11 cellular contexts compared by ENCODE assay signal in genomic region chr17:50219939-50220465, GRCh38. TPM values are rescaled to one million over a fixed set of nuclear protein-coding genes. Genes with fewer than 3 reads are reported as not detected.
A peak's percentile ranks its signal among the peaks of the same experiment; 100 is the strongest.
DNase-seq lines count a peak whose midpoint lies in the region; ATAC-seq and TF ChIP-seq lines count a peak whose summit lies in the region.
"Had no signal": no experiment of that assay in that cellular context is flagged by ENCODE, and none has a peak within 500 bp of the region (broad histone marks: within the 10 kb centered on the region; RNA-seq: fewer than 3 reads in every experiment).

No MANE protein-coding gene starts in this region.

- no peaks in the 10 kb centered on the region for H3K36me3 Mint-ChIP-seq in brain
- H3K36me3 Mint-ChIP-seq: T-cell had no signal

- H3K27ac ChIP-seq in HCT116 (ENCODE audit: low read depth, low read length) (no peak overlapping the region), stomach smooth muscle (ENCODE audit: low read length) (peak overlapping the region; percentile 56)

- no peak overlapping the region for H3K4me3 ChIP-seq in HCT116 (replicated peaks in 1 of 2; ENCODE audit: low read depth in 1 of 2, low read length in 2 of 2)
- no peak overlapping the region for H3K4me3 ChIP-seq in stomach smooth muscle (ENCODE audit: low read length in 2 of 2)

- POLR2A ChIA-PET in HCT116 (lab: Charles Lee), result interaction anchor here (0.6 to 1.3 kb wide), 4 partner anchors 10 to 87 kb away, joined by 3 to 5 read pairs (median 4); no protein-coding TSS in a partner anchor

- no peaks in the 10 kb centered on the region for H3K36me3 ChIP-seq in HCT116 (ENCODE audit: control insufficient read depth in 1 of 2, insufficient read depth in 2 of 2, low read length in 2 of 2)
- H3K36me3 ChIP-seq in stomach smooth muscle (ENCODE audit: control insufficient read depth in 2 of 2, insufficient read depth in 2 of 2, low read length in 2 of 2), result no peaks in the 10 kb centered on the region

- DNase-seq in HCT116 (ENCODE audit: low read depth, low spot score), result no peak
- DNase-seq in islet precursor cell, result peak; percentile 85
- no peak for DNase-seq in foreskin melanocyte
- DNase-seq in activated CD4-positive, alpha-beta T cell treated with anti-CD3 and anti-CD28 coated beads, Interleukin-2, amount 50 U/mL, for 4 hours, result no peak
- DNase-seq: activated T-cell treated with anti-CD3 and anti-CD28 coated beads, Interleukin-2, amount 50 U/mL, for 24 hours; T-cell had no signal

- TF ChIP-seq CTCF in HCT116 (IDR thresholded peaks at IDR 0.05 in 2 of 3, conservative IDR thresholded peaks at IDR 0.05 in 1 of 3; ENCODE audit: borderline replicate concordance in 1 of 3, insufficient read depth in 1 of 3, low read depth in 2 of 3, low read length in 2 of 3) (no peak), brain (conservative IDR thresholded peaks at IDR 0.05) (no peak)

- no peaks in the 10 kb centered on the region for H3K9me2 ChIP-seq in HCT116 (ENCODE audit: insufficient read depth)

- peaks cover 45% of the 10 kb centered on the region for H3K4me1 Mint-ChIP-seq in brain
- H3K4me1 Mint-ChIP-seq: T-cell had no signal

- H3K9ac ChIP-seq in HCT116 (ENCODE audit: low read length) (no peak overlapping the region), stomach smooth muscle (ENCODE audit: low read length in 2 of 2) (peak overlapping the region in 1 of 2 donors; percentile 29)

- no peak for TF ChIP-seq POLR2A in HCT116 (IDR thresholded peaks at IDR 0.05; ENCODE audit: borderline replicate concordance, extremely low read depth, insufficient read depth, insufficient read length)

- no TSS peak for BruUV-seq in HCT116 (replicated peaks; lab: Mats Ljungman, UMichigan)

- H3K27me3 ChIP-seq in HCT116 (ENCODE audit: insufficient read depth, low read length), result no peaks in the 10 kb centered on the region
- no peaks in the 10 kb centered on the region for H3K27me3 ChIP-seq in stomach smooth muscle (ENCODE audit: control insufficient read depth in 1 of 2, insufficient read depth in 2 of 2, low read length in 2 of 2)

- H2AFZ ChIP-seq in HCT116 (ENCODE audit: low read depth, low read length, poor library complexity, severe bottlenecking), result peak overlapping the region; percentile 91

- intact Hi-C loops in HCT116 (cut with micrococcal nuclease), result no loop called here

- no peak for TF ChIP-seq RAD21 in HCT116 (IDR thresholded peaks at IDR 0.05; ENCODE audit: low read depth)

- H3K9me3 Mint-ChIP-seq in brain, result peaks cover 0 to 11% (median 7%) of the 10 kb centered on the region in 5 experiments

- no peaks in the 10 kb centered on the region for H4K20me1 ChIP-seq in HCT116 (ENCODE audit: insufficient read depth)

- RAD21 ChIA-PET in HCT116 (lab: Charles Lee; ENCODE audit: low non-redundant PET in 1 of 2, low total read pairs in 2 of 2, uncharacterized antibody in 2 of 2, unreplicated experiment in 2 of 2), result no interaction called here

- peak overlapping the region in 1 of 5 experiments; percentile 43 for H3K4me3 Mint-ChIP-seq in brain
- H3K4me3 Mint-ChIP-seq: activated T-cell treated with anti-CD3 and anti-CD28 coated beads, Interleukin-2, amount 50 U/mL, for 24 hours; T-cell had no signal

- H3K9me3 ChIP-seq in HCT116 (ENCODE audit: control insufficient read depth in 1 of 2, insufficient read depth in 1 of 2, low read depth in 1 of 2, low read length in 2 of 2) (no peaks in the 10 kb centered on the region), stomach smooth muscle (ENCODE audit: control insufficient read depth in 2 of 2, low read length in 2 of 2) (no peaks in the 10 kb centered on the region)

- H3K4me1 ChIP-seq in HCT116 (ENCODE audit: control insufficient read depth in 1 of 2, insufficient read depth in 2 of 2, low read length in 2 of 2) (peaks cover 25 to 34% of the 10 kb centered on the region in 2 experiments), stomach smooth muscle (ENCODE audit: control insufficient read depth, insufficient read depth, low read length) (peaks cover 45% of the 10 kb centered on the region)

- no peaks in the 10 kb centered on the region for H3K79me2 ChIP-seq in HCT116 (ENCODE audit: insufficient read depth, low read length)

- peak overlapping the region; percentile 71 for H3K4me2 ChIP-seq in HCT116 (ENCODE audit: low read length)

- peaks cover 24% of the 10 kb centered on the region for H3K27me3 Mint-ChIP-seq in brain

- H3K27ac Mint-ChIP-seq in brain, result peak overlapping the region in 3 of 5 experiments; percentile 83 to 95 (median 93)
- H3K27ac Mint-ChIP-seq: activated T-cell treated with anti-CD3 and anti-CD28 coated beads, Interleukin-2, amount 50 U/mL, for 24 hours; T-cell had no signal

- ATAC-seq in HCT116 (no peak), GM19463 (IDR thresholded peaks at IDR 0.05; ENCODE audit: unreplicated experiment) (no peak), GM18861 (IDR thresholded peaks at IDR 0.05; ENCODE audit: unreplicated experiment) (no peak)
- ATAC-seq: T-cell had no signal

- CTCF ChIA-PET in HCT116 (lab: Charles Lee), result interaction anchor here (0.7 to 2.1 kb wide), 4 partner anchors 13 to 91 kb away, joined by 3 to 7 read pairs (median 4); no protein-coding TSS in a partner anchor

TF ChIP-seq in HCT116, 20 proteins besides CTCF, POLR2A, EP300 and RAD21 (continues in another document):
- TF ChIP-seq ATF3 (IDR thresholded peaks at IDR 0.05), result no peak
- no peak for TF ChIP-seq ZFX (IDR thresholded peaks at IDR 0.05)
- TF ChIP-seq ZNF274 (IDR thresholded peaks at IDR 0.05; ENCODE audit: low read depth, low read length), result no peak
- TF ChIP-seq POLR2AphosphoS5 (IDR thresholded peaks at IDR 0.05; ENCODE audit: low read depth, low read length), result no peak
- no peak for TF ChIP-seq ZBTB33 (IDR thresholded peaks at IDR 0.05; ENCODE audit: extremely low read depth, insufficient replicate concordance, low read length)
- TF ChIP-seq SRF (IDR thresholded peaks at IDR 0.05; ENCODE audit: low read depth), result no peak
- TF ChIP-seq JUND (IDR thresholded peaks at IDR 0.05), result no peak
- no peak for TF ChIP-seq FOSL1 (IDR thresholded peaks at IDR 0.05; ENCODE audit: low read depth)
- TF ChIP-seq EZH2phosphoT487 (IDR thresholded peaks at IDR 0.05; ENCODE audit: borderline replicate concordance), result no peak
- no peak for TF ChIP-seq EGR1 (IDR thresholded peaks at IDR 0.05; ENCODE audit: low read depth)
- TF ChIP-seq CEBPB (IDR thresholded peaks at IDR 0.05; ENCODE audit: low read depth), result no peak
- no peak for TF ChIP-seq SIN3A (IDR thresholded peaks at IDR 0.05; ENCODE audit: low read depth)
- TF ChIP-seq EZH2 (IDR thresholded peaks at IDR 0.05), result no peak
- TF ChIP-seq YY1 (IDR thresholded peaks at IDR 0.05; ENCODE audit: extremely low read depth, insufficient replicate concordance, low read depth, low read length), result no peak
- no peak for TF ChIP-seq REST (IDR thresholded peaks at IDR 0.05; ENCODE audit: low read depth)
- no peak for TF ChIP-seq TCF7L2 (IDR thresholded peaks at IDR 0.05; ENCODE audit: borderline replicate concordance, extremely low read depth, insufficient read depth, insufficient read length)

RNA-seq across cellular contexts. Expression of gene COL1A1, which starts 18.6 kb away (rescaled TPM):
- 33.6 TPM for total RNA-seq in HCT116 (2021; ENCODE audit: unreplicated experiment)
- 22.1 and 42.6 TPM in 2 replicates for polyA plus RNA-seq in HCT116 (2012)
- polyA plus RNA-seq in brain (ENCODE audit: insufficient read depth, low read depth, low replicate concordance), result 11.2 TPM

RNA-seq across cellular contexts. Expression of gene SGCA, which starts 54.2 kb away (rescaled TPM):
- 0.37 TPM for total RNA-seq in HCT116 (2021; ENCODE audit: unreplicated experiment)
- polyA plus RNA-seq in HCT116 (2012), result 0.21 and 0.56 TPM in 2 replicates
- 1.6 TPM for polyA plus RNA-seq in brain (ENCODE audit: insufficient read depth, low read depth, low replicate concordance)
- total RNA-seq: endothelial cell of umbilical vein had no signal
- polyA plus RNA-seq: endothelial cell of umbilical vein had no signal

RNA-seq across cellular contexts. Expression of gene TMEM92, which starts 54.3 kb away (rescaled TPM):
- 6.6 TPM for total RNA-seq in HCT116 (2021; ENCODE audit: unreplicated experiment)
- polyA plus RNA-seq in HCT116 (2012), result 6.4 and 11.3 TPM in 2 replicates
- not detected for polyA plus RNA-seq in brain (ENCODE audit: insufficient read depth, low read depth, low replicate concordance)
- total RNA-seq: endothelial cell of umbilical vein, T-cell had no signal
